ENCODE assay signal across 8 cellular contexts in genomic region chr3:49805367-49805782, GRCh38. TPM values are rescaled to one million over a fixed set of nuclear protein-coding genes. Genes with fewer than 3 reads are reported as not detected.
DNase-seq lines count a peak whose midpoint lies in the region; ATAC-seq and TF ChIP-seq lines count a peak whose summit lies in the region.

No MANE protein-coding gene starts in this region.

- no peaks in the 10 kb centered on the region for H3K27me3 ChIP-seq in SJCRH30

- H3K4me3 Mint-ChIP-seq in osteocyte (ENCODE audit: unreplicated experiment) = peak overlapping the region; percentile 59

- in situ Hi-C loops in ACHN (cut with HindIII; ENCODE audit: low pct_ligation_motif_present, low pct_unique_long_range_greater_than_20kb, low sequenced_read_pairs) = no loop called here

- peaks cover 8% of the 10 kb centered on the region for H3K27me3 Mint-ChIP-seq in osteocyte (ENCODE audit: unreplicated experiment)

- H3K9me3 ChIP-seq in SJCRH30 (replicated peaks) = no peaks in the 10 kb centered on the region

- H3K4me1 ChIP-seq in SJCRH30 = peaks cover 18% of the 10 kb centered on the region

- TF ChIP-seq CTCF in fibroblast of mammary gland (conservative IDR thresholded peaks at IDR 0.05; ENCODE audit: control insufficient read depth, insufficient read depth, low read depth, low read length) (no peak), osteocyte (IDR thresholded peaks at IDR 0.05) (no peak)

- no peaks in the 10 kb centered on the region for H3K36me3 ChIP-seq in SJCRH30

- peaks cover 4% of the 10 kb centered on the region for H3K36me3 Mint-ChIP-seq in osteocyte (ENCODE audit: unreplicated experiment)

- no peak overlapping the region for H3K27ac ChIP-seq in SJCRH30

- ATAC-seq in HG02973 (IDR thresholded peaks at IDR 0.05; ENCODE audit: unreplicated experiment) = no peak
- no peak for ATAC-seq in GM21515 (IDR thresholded peaks at IDR 0.05; ENCODE audit: unreplicated experiment)

- H3K4me1 Mint-ChIP-seq in osteocyte (ENCODE audit: unreplicated experiment) = peaks cover 44% of the 10 kb centered on the region

- peak; percentile 46 for DNase-seq in NCI-H1436 (lab: John Stamatoyannopoulos, UW)
- DNase-seq in NCI-H1436 treated with DMSO at 0.1 percent for 48 hours (lab: John Stamatoyannopoulos, UW) = no peak
- peak; percentile 53 to 61 for DNase-seq in SJCRH30
- DNase-seq in fibroblast of mammary gland (ENCODE audit: low read depth) = peak; percentile 93
- peak; percentile 87 for DNase-seq in osteocyte (ENCODE audit: extremely low spot score, unreplicated experiment)
- DNase-seq in ACHN = no peak

- no peaks in the 10 kb centered on the region for H3K9me3 Mint-ChIP-seq in osteocyte (ENCODE audit: unreplicated experiment)

- H3K27ac Mint-ChIP-seq in osteocyte (ENCODE audit: unreplicated experiment) = peak overlapping the region; percentile 87

- H3K4me3 ChIP-seq in SJCRH30 = no peak overlapping the region
- H3K4me3 ChIP-seq in fibroblast of mammary gland (ENCODE audit: control insufficient read depth, low read depth, low read length) = no peak overlapping the region

RNA-seq across cellular contexts. Expression of gene INKA1, which starts 2.3 kb away (rescaled TPM):
- total RNA-seq in SJCRH30 (2014; rRNA removed; shearing (Covaris generic)) = 0.20 and 0.61 TPM in 2 replicates
- total RNA-seq in osteocyte = 5.1 and 5.2 TPM in 2 replicates

RNA-seq across cellular contexts. Expression of gene CDHR4, which starts 5.7 kb away (rescaled TPM):
- total RNA-seq in SJCRH30 (2014; rRNA removed; shearing (Covaris generic)) = not detected in 2 replicates
- total RNA-seq in osteocyte = not detected in 2 replicates

RNA-seq across cellular contexts. Expression of gene UBA7, which starts 8.4 kb away (rescaled TPM):
- total RNA-seq in SJCRH30 (2014; rRNA removed; shearing (Covaris generic)) = 0.85 and 0.99 TPM in 2 replicates
- 63.2 and 63.6 TPM in 2 replicates for total RNA-seq in osteocyte

RNA-seq across cellular contexts. Expression of gene IP6K1, which starts 19.0 kb away (rescaled TPM):
- 28.7 and 30.3 TPM in 2 replicates for total RNA-seq in SJCRH30 (2014; rRNA removed; shearing (Covaris generic))
- total RNA-seq in osteocyte = 60.1 and 66.9 TPM in 2 replicates

RNA-seq across cellular contexts. Expression of gene TRAIP, which starts 51.0 kb away (rescaled TPM):
- total RNA-seq in SJCRH30 (2014; rRNA removed; shearing (Covaris generic)) = 14.5 and 15.6 TPM in 2 replicates
- total RNA-seq in osteocyte = 3.4 and 5.3 TPM in 2 replicates

Comparison
In these comparisons a context has a peak if more than half of its experiments do, and no peak if none do; other contexts are left out.
1. DNase-seq: peak in NCI-H1436 (single experiment), SJCRH30 (2 of 2), fibroblast of mammary gland (single experiment) and osteocyte (single experiment); none in NCI-H1436 treated with DMSO at 0.1 percent for 48 hours (single experiment) and ACHN (single experiment).
2. RNA of gene UBA7, which starts 8.4 kb away (total RNA-seq): 63.2 to 63.6 TPM in osteocyte; 0.85 to 0.99 TPM in SJCRH30; every median in the first group is over 10 times any median in the second.